In the genomic region with DNA sequence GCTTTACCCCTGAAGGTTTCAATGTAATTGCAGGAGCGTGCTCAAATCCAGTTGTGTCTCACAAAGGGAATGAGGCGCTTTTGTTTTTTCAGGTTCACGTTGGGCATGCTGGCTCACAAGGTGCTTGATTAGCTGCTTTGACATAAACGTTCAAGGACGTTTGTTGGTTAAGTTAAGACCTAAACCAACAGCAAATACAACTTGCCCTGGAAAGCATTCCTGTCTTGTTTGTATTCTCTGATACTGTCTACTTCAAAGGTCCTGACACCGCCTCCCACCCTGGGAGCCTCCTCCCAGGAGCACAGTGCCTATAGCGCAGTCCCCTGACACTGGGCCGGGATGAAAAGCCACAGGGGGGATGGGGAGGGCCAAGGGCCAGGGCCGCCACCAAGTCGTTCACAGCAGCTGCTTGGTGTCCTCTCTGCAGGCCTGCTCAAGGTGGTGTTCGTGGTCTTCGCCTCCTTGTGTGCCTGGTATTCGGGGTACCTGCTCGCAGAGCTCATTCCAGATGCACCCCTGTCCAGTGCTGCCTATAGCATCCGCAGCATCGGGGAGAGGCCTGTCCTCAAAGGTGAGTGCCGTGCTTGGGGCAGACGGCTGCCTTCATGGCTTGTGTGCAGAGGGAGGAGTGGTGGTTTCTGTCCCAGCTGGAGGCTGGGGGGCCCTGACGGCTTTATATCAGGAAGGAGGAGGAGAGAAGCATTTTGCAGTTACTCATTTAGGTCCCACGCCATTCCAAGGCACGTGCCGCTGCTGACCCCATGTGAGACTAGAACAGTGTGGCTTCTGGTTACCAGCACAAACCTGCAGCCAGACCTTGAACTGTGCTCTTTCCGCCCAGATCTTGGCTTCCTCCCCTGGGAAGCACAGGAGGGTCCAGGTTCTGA, we compare ENCODE assay signal across 20 cellular contexts. TPM values are rescaled to one million over a fixed set of nuclear protein-coding genes. Genes with fewer than 3 reads are reported as not detected.
DNase-seq lines count a peak whose midpoint lies in the region; ATAC-seq, FAIRE-seq and TF ChIP-seq lines count a peak whose summit lies in the region.
"Had no signal": no experiment of that assay in that cellular context is flagged by ENCODE, and none has a peak within 500 bp of the region (broad histone marks: within the 10 kb centered on the region; RNA-seq: fewer than 3 reads in every experiment).

No MANE protein-coding gene starts in this region.

- no peak for TF ChIP-seq CTCF in Caco-2 (IDR thresholded peaks at IDR 0.05; ENCODE audit: insufficient read depth in 1 of 2, low read depth in 1 of 2, low read length in 1 of 2, severe bottlenecking in 1 of 2, unreplicated experiment in 1 of 2)
- no peak for TF ChIP-seq CTCF in WTC11 (IDR thresholded peaks at IDR 0.05)
- no peak for TF ChIP-seq CTCF in pancreas (IDR thresholded peaks at IDR 0.05)

- H3K36me3 ChIP-seq in Caco-2 (ENCODE audit: control insufficient read depth, insufficient read depth, low read length) (no peaks in the 10 kb centered on the region), KOPT-K1 (ENCODE audit: insufficient read depth, low read length) (no peaks in the 10 kb centered on the region), pancreas (no peaks in the 10 kb centered on the region)

- DNase-seq in Caco-2 (peak; percentile 90 to 94), WTC11 (ENCODE audit: low spot score) (no peak), pancreas (peak in 5 of 6 donors; percentile 47 to 62 (median 60)), RPMI8226 (no peak), NCI-H1105 (lab: John Stamatoyannopoulos, UW) (no peak), NCI-H2029 (lab: John Stamatoyannopoulos, UW) (no peak)
- DNase-seq in effector CD4-positive, alpha-beta T cell = no peak
- DNase-seq: Calu3; CD4-positive, CD25-positive, alpha-beta regulatory T cell; DMS53; HCEC 1CT; Karpas-422; NCI-H187; NCI-H2171 treated with DMSO at 0.1 percent for 48 hours; Peyer's patch; Right ventricle myocardium superior had no signal

- TSS peak; percentile 85 for BruUV-seq in Caco-2 (replicated peaks; lab: Mats Ljungman, UMichigan)

- no peak for FAIRE-seq in pancreas (lab: Jason Lieb, UNC)

- 35 to 36% methylated on average over 23 of the region's 23 CpGs for WGBS in pancreas, 2 donors

- POLR2A ChIA-PET in Caco-2 (lab: Charles Lee) (interaction anchor here (0.6 kb wide), 4 partner anchors 23 to 154 kb away, joined by 5 to 8 read pairs (median 6); no protein-coding TSS in a partner anchor), WTC11 (lab: Charles Lee) (no interaction called here)

- H3K9me3 Mint-ChIP-seq in Caco-2 (ENCODE audit: unreplicated experiment) (no peaks in the 10 kb centered on the region), WTC11 (no peaks in the 10 kb centered on the region)

- peak overlapping the region; percentile 92 for H3K27ac Mint-ChIP-seq in Caco-2 (ENCODE audit: unreplicated experiment)
- H3K27ac Mint-ChIP-seq in WTC11 = no peak overlapping the region

- H3K4me1 Mint-ChIP-seq in Caco-2 (ENCODE audit: low read depth, unreplicated experiment) (peaks cover 28% of the 10 kb centered on the region), WTC11 (peaks cover 20% of the 10 kb centered on the region)
- H3K4me1 Mint-ChIP-seq: CD4-positive, CD25-positive, alpha-beta regulatory T cell had no signal

- CTCF ChIA-PET in Caco-2 (lab: Charles Lee) (interaction anchor here (0.6 to 1.6 kb wide), 5 partner anchors 39 to 825 kb away, joined by 4 to 14 read pairs (median 4); no protein-coding TSS in a partner anchor), WTC11 (lab: Charles Lee) (interaction anchor here (1.6 kb wide), 1 partner anchor 37 kb away, joined by 5 read pairs; no protein-coding TSS in a partner anchor)

- H3K4me3 ChIP-seq in Caco-2 (ENCODE audit: low read depth, low read length) (peak overlapping the region; percentile 43), pancreas (peak overlapping the region in 1 of 4 donors; percentile 10)
- H3K4me3 ChIP-seq: Peyer's patch, SK-N-MC had no signal

- H3K4me3 Mint-ChIP-seq in Caco-2 (ENCODE audit: unreplicated experiment) (peak overlapping the region; percentile 79), WTC11 (no peak overlapping the region)
- H3K4me3 Mint-ChIP-seq: CD4-positive, CD25-positive, alpha-beta regulatory T cell had no signal

- H3K4me1 ChIP-seq in Caco-2 = peaks cover 52% of the 10 kb centered on the region
- peaks cover 50 to 78% (median 74%) of the 10 kb centered on the region in 3 donors for H3K4me1 ChIP-seq in pancreas

- H3K27me3 ChIP-seq in Caco-2 (replicated peaks; ENCODE audit: control insufficient read depth, insufficient read depth, low read length) (no peaks in the 10 kb centered on the region), pancreas (no peaks in the 10 kb centered on the region)
- H3K27me3 ChIP-seq: Peyer's patch had no signal

- ATAC-seq in WTC11 (peak; percentile 35), pancreas (peak; percentile 40 to 68 (median 52))

- H3K27me3 Mint-ChIP-seq in Caco-2 (ENCODE audit: insufficient read depth, unreplicated experiment) (no peaks in the 10 kb centered on the region), WTC11 (ENCODE audit: low read depth) (peaks cover 4% of the 10 kb centered on the region)

- no peaks in the 10 kb centered on the region for H3K9me3 ChIP-seq in Caco-2
- H3K9me3 ChIP-seq in KOPT-K1 (ENCODE audit: insufficient read depth, low read length, poor library complexity, severe bottlenecking) = no peaks in the 10 kb centered on the region
- no peaks in the 10 kb centered on the region for H3K9me3 ChIP-seq in pancreas
- H3K9me3 ChIP-seq: Peyer's patch had no signal

- peak overlapping the region; percentile 68 for H3K27ac ChIP-seq in KOPT-K1 (ENCODE audit: low read depth, low read length, poor library complexity, severe bottlenecking)
- H3K27ac ChIP-seq in pancreas = peak overlapping the region; percentile 23 to 89 (median 68)
- H3K27ac ChIP-seq: SK-N-MC had no signal

- peaks cover 15% of the 10 kb centered on the region for H3K36me3 Mint-ChIP-seq in Caco-2 (ENCODE audit: insufficient read depth, unreplicated experiment)
- H3K36me3 Mint-ChIP-seq in WTC11 = no peaks in the 10 kb centered on the region
- H3K36me3 Mint-ChIP-seq: CD4-positive, CD25-positive, alpha-beta regulatory T cell had no signal

- intact Hi-C loops in Caco-2 (cut with micrococcal nuclease; ENCODE audit: unreplicated experiment) = loop anchor here (1.0 to 2.0 kb wide), 4 partner anchors 39 to 271 kb away; no protein-coding TSS in a partner anchor
- intact Hi-C loops in pancreas (cut with DNase I) = no loop called here

TF ChIP-seq in WTC11, 78 proteins besides CTCF, POLR2A, EP300 and RAD21 (continues in another document):
- TF ChIP-seq MXD4 (CRISPR knock-in tag; IDR thresholded peaks at IDR 0.05; ENCODE audit: borderline replicate concordance) (no peak), EMX1 (CRISPR knock-in tag; IDR thresholded peaks at IDR 0.05) (no peak), RELA (CRISPR knock-in tag; IDR thresholded peaks at IDR 0.05; ENCODE audit: borderline replicate concordance) (no peak), ZNF423 (CRISPR knock-in tag; IDR thresholded peaks at IDR 0.05) (no peak), GRHL2 (CRISPR knock-in tag; IDR thresholded peaks at IDR 0.05; ENCODE audit: insufficient replicate concordance, severe bottlenecking) (no peak), SP1 (CRISPR knock-in tag; conservative IDR thresholded peaks at IDR 0.05) (no peak), CREB1 (CRISPR knock-in tag; IDR thresholded peaks at IDR 0.05) (no peak)
- TF ChIP-seq, protein P1, sequence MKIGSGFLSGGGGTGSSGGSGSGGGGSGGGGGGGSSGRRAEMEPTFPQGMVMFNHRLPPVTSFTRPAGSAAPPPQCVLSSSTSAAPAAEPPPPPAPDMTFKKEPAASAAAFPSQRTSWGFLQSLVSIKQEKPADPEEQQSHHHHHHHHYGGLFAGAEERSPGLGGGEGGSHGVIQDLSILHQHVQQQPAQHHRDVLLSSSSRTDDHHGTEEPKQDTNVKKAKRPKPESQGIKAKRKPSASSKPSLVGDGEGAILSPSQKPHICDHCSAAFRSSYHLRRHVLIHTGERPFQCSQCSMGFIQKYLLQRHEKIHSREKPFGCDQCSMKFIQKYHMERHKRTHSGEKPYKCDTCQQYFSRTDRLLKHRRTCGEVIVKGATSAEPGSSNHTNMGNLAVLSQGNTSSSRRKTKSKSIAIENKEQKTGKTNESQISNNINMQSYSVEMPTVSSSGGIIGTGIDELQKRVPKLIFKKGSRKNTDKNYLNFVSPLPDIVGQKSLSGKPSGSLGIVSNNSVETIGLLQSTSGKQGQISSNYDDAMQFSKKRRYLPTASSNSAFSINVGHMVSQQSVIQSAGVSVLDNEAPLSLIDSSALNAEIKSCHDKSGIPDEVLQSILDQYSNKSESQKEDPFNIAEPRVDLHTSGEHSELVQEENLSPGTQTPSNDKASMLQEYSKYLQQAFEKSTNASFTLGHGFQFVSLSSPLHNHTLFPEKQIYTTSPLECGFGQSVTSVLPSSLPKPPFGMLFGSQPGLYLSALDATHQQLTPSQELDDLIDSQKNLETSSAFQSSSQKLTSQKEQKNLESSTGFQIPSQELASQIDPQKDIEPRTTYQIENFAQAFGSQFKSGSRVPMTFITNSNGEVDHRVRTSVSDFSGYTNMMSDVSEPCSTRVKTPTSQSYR (CRISPR knock-in tag; IDR thresholded peaks at IDR 0.05) = no peak
- TF ChIP-seq, protein P2, sequence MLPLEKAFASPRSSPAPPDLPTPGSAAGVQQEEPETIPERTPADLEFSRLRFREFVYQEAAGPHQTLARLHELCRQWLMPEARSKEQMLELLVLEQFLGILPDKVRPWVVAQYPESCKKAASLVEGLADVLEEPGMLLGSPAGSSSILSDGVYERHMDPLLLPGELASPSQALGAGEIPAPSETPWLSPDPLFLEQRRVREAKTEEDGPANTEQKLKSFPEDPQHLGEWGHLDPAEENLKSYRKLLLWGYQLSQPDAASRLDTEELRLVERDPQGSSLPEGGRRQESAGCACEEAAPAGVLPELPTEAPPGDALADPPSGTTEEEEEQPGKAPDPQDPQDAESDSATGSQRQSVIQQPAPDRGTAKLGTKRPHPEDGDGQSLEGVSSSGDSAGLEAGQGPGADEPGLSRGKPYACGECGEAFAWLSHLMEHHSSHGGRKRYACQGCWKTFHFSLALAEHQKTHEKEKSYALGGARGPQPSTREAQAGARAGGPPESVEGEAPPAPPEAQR (CRISPR knock-in tag; IDR thresholded peaks at IDR 0.05) = no peak

RNA-seq across cellular contexts. Expression of a gene that starts 6.1 kb away (rescaled TPM):
- total RNA-seq in Caco-2 (2022) (59.5 and 59.7 TPM in 2 replicates), WTC11 (2021) (1.4 to 3.6 TPM (median 3.0 TPM) in 3 replicates), pancreas (100 to 1,000 TPM in 4 of 6 donors, 10 to 100 TPM in 2; 80.5 to 142 (median 112) TPM)
- polyA plus RNA-seq in pancreas = 100 to 1,000 TPM in 1 of 2 donors, 10 to 100 TPM in 1; 71.9 to 107 TPM
- total RNA-seq: A673; CD4-positive, CD25-positive, alpha-beta regulatory T cell; NCI-H460; Right ventricle myocardium superior had no signal
- polyA plus RNA-seq: CD4-positive, CD25-positive, alpha-beta regulatory T cell had no signal

RNA-seq across cellular contexts. Expression of a gene that starts 39.1 kb away (rescaled TPM):
- total RNA-seq in Caco-2 (2022) (0.63 and 0.84 TPM in 2 replicates), WTC11 (2021) (2.6 to 4.0 TPM (median 2.7 TPM) in 3 replicates), pancreas (1 to 10 TPM; 2.0 to 5.4 (median 4.5) TPM)
- 1 to 10 TPM; 3.2 to 3.3 TPM for polyA plus RNA-seq in pancreas
- total RNA-seq: A673 had no signal

Comparison
In these comparisons a context has a peak if more than half of its experiments do, and no peak if none do; other contexts are left out.
1. DNase-seq: peak in Caco-2 (2 of 2) and pancreas (5 of 6); none in WTC11 (single experiment), effector CD4-positive, alpha-beta T cell (single experiment), RPMI8226 (single experiment), NCI-H1105 (single experiment) and NCI-H2029 (single experiment).
2. RNA of a gene that starts 6.1 kb away (total RNA-seq): 80.5 to 142 TPM in pancreas and 59.5 to 59.7 TPM in Caco-2; 1.4 to 3.6 TPM in WTC11; every median in the first group is over 10 times any median in the second.